ENCODE assay signal across 27 cellular contexts in the genomic region with DNA sequence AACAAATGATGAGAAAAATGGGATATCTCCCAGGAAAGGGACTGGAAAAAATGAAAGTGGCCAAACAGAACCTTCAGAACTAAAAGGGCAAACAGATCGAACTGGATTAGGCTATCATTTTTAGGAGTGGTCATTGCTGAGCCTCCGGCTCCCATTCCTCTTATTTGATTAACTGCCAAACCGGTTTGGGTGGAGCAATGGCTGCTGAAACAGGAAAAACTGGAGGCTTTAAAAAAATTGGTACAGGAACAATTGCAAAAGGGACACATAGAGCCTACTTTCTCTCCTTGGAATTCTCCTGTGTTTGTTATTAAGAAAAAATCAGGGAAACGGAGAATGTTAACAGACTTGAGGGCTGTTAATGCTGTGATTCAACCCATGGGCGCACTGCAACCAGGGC. TPM values are rescaled to one million over a fixed set of nuclear protein-coding genes. Genes with fewer than 3 reads are reported as not detected.
"Had no signal": no experiment of that assay in that cellular context is flagged by ENCODE, and none has a peak within 500 bp of the region (broad histone marks: within the 10 kb centered on the region; RNA-seq: fewer than 3 reads in every experiment).

No MANE protein-coding gene starts in this region.

- H3K27ac ChIP-seq: colonic mucosa, left lung, neural progenitor cell, parathyroid adenoma, right lobe of liver, suprapubic skin, transverse colon had no signal

- H2AFZ ChIP-seq: neural progenitor cell, parathyroid adenoma had no signal

- H3K27me3 ChIP-seq: colonic mucosa, left lung, neural progenitor cell, right lobe of liver, suprapubic skin, transverse colon had no signal

- H3K36me3 Mint-ChIP-seq: neural progenitor cell had no signal

- H3K4me1 Mint-ChIP-seq: nephron; neural progenitor cell; stimulated activated naive CD8-positive, alpha-beta T cell treated with anti-CD3 and anti-CD28 coated beads, Interleukin-15, amount 100 ng/mL, for 72 hours had no signal

- H3K4me3 Mint-ChIP-seq: dendritic cell treated with granulocyte-macrophage colony-stimulating factor and Interleukin-4, amounts not matched to agents 40 ng/mL and 50 ng/mL, for 4 days; naive thymus-derived CD4-positive, alpha-beta T cell; nephron; neural progenitor cell; stimulated activated naive CD8-positive, alpha-beta T cell treated with anti-CD3 and anti-CD28 coated beads, Interleukin-15, amount 100 ng/mL, for 72 hours had no signal

- H3K27ac Mint-ChIP-seq: dendritic cell treated with granulocyte-macrophage colony-stimulating factor and Interleukin-4, amounts not matched to agents 40 ng/mL and 50 ng/mL, for 4 days; naive thymus-derived CD4-positive, alpha-beta T cell; nephron; neural progenitor cell; progenitor cell of endocrine pancreas; stimulated activated naive CD8-positive, alpha-beta T cell treated with anti-CD3 and anti-CD28 coated beads, Interleukin-15, amount 100 ng/mL, for 72 hours had no signal

- H3K4me2 ChIP-seq: neural progenitor cell, smooth muscle cell had no signal

- H3K36me3 ChIP-seq: colonic mucosa, esophagus squamous epithelium, left lung, neural progenitor cell, right lobe of liver, suprapubic skin, transverse colon had no signal

- ATAC-seq: left lung; naive thymus-derived CD4-positive, alpha-beta T cell; right lobe of liver; stimulated activated naive CD8-positive, alpha-beta T cell treated with anti-CD3 and anti-CD28 coated beads, Interleukin-15, amount 100 ng/mL, for 72 hours had no signal

- H3K9ac ChIP-seq: neural progenitor cell, parathyroid adenoma had no signal

- H3K4me3 ChIP-seq: colonic mucosa, esophagus squamous epithelium, left lung, neural progenitor cell, right lobe of liver, smooth muscle cell, suprapubic skin, transverse colon had no signal

- H3K4me1 ChIP-seq: colonic mucosa, left lung, neural progenitor cell, transverse colon had no signal

- H3K79me2 ChIP-seq: parathyroid adenoma had no signal

- H3K9me3 ChIP-seq: colonic mucosa had no signal

- H3K27me3 Mint-ChIP-seq: progenitor cell of endocrine pancreas had no signal

- FAIRE-seq: endothelial cell of umbilical vein, kidney had no signal

- DNase-seq: colonic mucosa; effector CD8-positive, alpha-beta T cell; erythroblast; esophagus squamous epithelium; foreskin melanocyte; hypothalamus; kidney; left lung; mesenchymal stem cell; midbrain; naive thymus-derived CD4-positive, alpha-beta T cell; right lobe of liver; stimulated activated CD4-positive, alpha-beta T cell treated with anti-CD3 and anti-CD28 coated beads, Interleukin-12 subunit alpha, Interleukin-12 subunit beta, amount 100 ng/mL, for 4 hours; stimulated activated CD4-positive, alpha-beta T cell treated with anti-CD3 and anti-CD28 coated beads, Interleukin-1b, Interleukin-23, amount 100 ng/mL, for 48 hours; stimulated activated CD4-positive, alpha-beta T cell treated with anti-CD3 and anti-CD28 coated beads, Interleukin-4, amount 100 ng/mL, for 1 hour; stimulated activated CD8-positive, alpha-beta memory T cell treated with anti-CD3 and anti-CD28 coated beads, Interleukin-4, amount 100 ng/mL, for 48 hours; stimulated activated naive CD4-positive, alpha-beta T cell; stimulated activated naive CD8-positive, alpha-beta T cell treated with anti-CD3 and anti-CD28 coated beads, Interleukin-15, amount 100 ng/mL, for 72 hours; transverse colon had no signal

RNA-seq across cellular contexts. Expression of a gene that starts 49.7 kb away (rescaled TPM):
- polyA plus RNA-seq: naive thymus-derived CD4-positive, alpha-beta T cell had no signal
